Comparison of ENCODE assay signal across 40 cellular contexts in the genomic region with DNA sequence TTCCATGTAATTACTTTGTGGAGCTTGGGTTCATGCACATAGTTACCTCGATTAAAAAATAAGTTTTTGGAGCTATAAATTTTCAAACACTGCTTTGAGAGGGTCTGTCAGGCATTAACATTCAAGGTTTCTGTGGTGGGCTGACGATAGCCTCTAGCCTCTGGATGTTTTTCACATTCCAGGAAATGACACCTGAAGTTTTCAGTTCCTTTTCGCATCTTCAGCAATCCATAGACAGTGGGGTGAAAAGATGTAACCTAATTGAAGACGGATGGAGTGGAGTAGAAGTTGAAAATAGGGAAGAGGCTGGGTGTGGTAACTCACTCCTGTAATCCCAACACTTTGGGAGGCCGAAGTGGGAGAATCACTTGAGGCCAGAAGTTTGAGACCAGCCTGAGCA.
"Had no signal": no experiment of that assay in that cellular context is flagged by ENCODE, and none has a peak within 500 bp of the region (broad histone marks: within the 10 kb centered on the region; RNA-seq: fewer than 3 reads in every experiment).

No MANE protein-coding gene starts in this region.

- H3K9me3 Mint-ChIP-seq: activated naive CD4-positive, alpha-beta T cell treated with anti-CD3 and anti-CD28 coated beads for 36 hours; activated naive CD4-positive, alpha-beta T cell treated with anti-CD3 and anti-CD28 coated beads, Interleukin-2, amount 10 ng/mL, durations not matched to agents 7 days and 5 days; activated naive CD4-positive, alpha-beta T cell treated with anti-CD3 and anti-CD28 coated beads, Interleukin-2, amount 50 U/mL, for 24 hours; activated naive CD4-positive, alpha-beta T cell treated with anti-CD3 and anti-CD28 coated beads, Interleukin-2, amount 50 U/mL, for 72 hours; activated naive CD8-positive, alpha-beta T cell treated with anti-CD3 and anti-CD28 coated beads for 36 hours; activated naive CD8-positive, alpha-beta T cell treated with anti-CD3 and anti-CD28 coated beads, Interleukin-2, amount 10 ng/mL, durations not matched to agents 7 days and 5 days; activated naive CD8-positive, alpha-beta T cell treated with anti-CD3 and anti-CD28 coated beads, Interleukin-2, amount 50 U/mL, for 24 hours; activated T-cell treated with anti-CD3 and anti-CD28 coated beads, Interleukin-2, amount 50 U/mL, for 24 hours; activated T-cell treated with anti-CD3 and anti-CD28 coated beads, Interleukin-2, amount 50 U/mL, for 4 hours; activated T-cell treated with anti-CD3 and anti-CD28 coated beads, Interleukin-2, amount 50 U/mL, for 72 hours; activated T-helper 1 cell treated with anti-CD3 and anti-CD28 coated beads, Interleukin-12 subunit alpha, Interleukin-12 subunit beta, Interleukin-2, Interleukin-4 antibody, amounts not matched to agents 30 ng/mL and 10 ng/mL and 1 ng/mL, durations not matched to agents 14 hours and 24 hours and 36 hours; activated T-helper 17 cell treated with anti-CD3 and anti-CD28 coated beads, Interleukin-2, amount 50 U/mL, for 72 hours; activated T-helper 2 cell treated with anti-CD3 and anti-CD28 coated beads, Interferon-gamma antibody, Interleukin-2, Interleukin-4, amounts not matched to agents 10 μg/mL and 5 μg/mL and 100 μg/mL, durations not matched to agents 14 hours and 24 hours and 36 hours; brain; central memory CD8-positive, alpha-beta T cell had no signal

- H3K4me3 Mint-ChIP-seq: activated naive CD4-positive, alpha-beta T cell treated with anti-CD3 and anti-CD28 coated beads for 36 hours; activated naive CD4-positive, alpha-beta T cell treated with anti-CD3 and anti-CD28 coated beads, Interleukin-2, amount 10 ng/mL, durations not matched to agents 7 days and 5 days; activated naive CD4-positive, alpha-beta T cell treated with anti-CD3 and anti-CD28 coated beads, Interleukin-2, amount 50 U/mL, for 24 hours; activated naive CD8-positive, alpha-beta T cell; activated naive CD8-positive, alpha-beta T cell treated with anti-CD3 and anti-CD28 coated beads for 36 hours; activated naive CD8-positive, alpha-beta T cell treated with anti-CD3 and anti-CD28 coated beads, Interleukin-2, amount 10 ng/mL, durations not matched to agents 7 days and 5 days; activated naive CD8-positive, alpha-beta T cell treated with anti-CD3 and anti-CD28 coated beads, Interleukin-2, amount 50 U/mL, for 24 hours; activated T-cell treated with anti-CD3 and anti-CD28 coated beads, Interleukin-2, amount 50 U/mL, for 24 hours; activated T-cell treated with anti-CD3 and anti-CD28 coated beads, Interleukin-2, amount 50 U/mL, for 4 hours; activated T-cell treated with anti-CD3 and anti-CD28 coated beads, Interleukin-2, amount 50 U/mL, for 72 hours; activated T-helper 1 cell treated with anti-CD3 and anti-CD28 coated beads, Interleukin-12 subunit alpha, Interleukin-12 subunit beta, Interleukin-2, Interleukin-4 antibody, amounts not matched to agents 30 ng/mL and 10 ng/mL and 1 ng/mL, durations not matched to agents 14 hours and 24 hours and 36 hours; activated T-helper 17 cell treated with anti-CD3 and anti-CD28 coated beads, Interleukin-2, amount 50 U/mL, for 72 hours; brain; central memory CD8-positive, alpha-beta T cell had no signal

- H3K36me3 Mint-ChIP-seq: activated naive CD4-positive, alpha-beta T cell treated with anti-CD3 and anti-CD28 coated beads, Interleukin-2, amount 10 ng/mL, durations not matched to agents 7 days and 5 days; activated naive CD4-positive, alpha-beta T cell treated with anti-CD3 and anti-CD28 coated beads, Interleukin-2, amount 50 U/mL, for 24 hours; activated naive CD4-positive, alpha-beta T cell treated with anti-CD3 and anti-CD28 coated beads, Interleukin-2, amount 50 U/mL, for 72 hours; activated naive CD8-positive, alpha-beta T cell; activated naive CD8-positive, alpha-beta T cell treated with anti-CD3 and anti-CD28 coated beads for 36 hours; activated naive CD8-positive, alpha-beta T cell treated with anti-CD3 and anti-CD28 coated beads, Interleukin-2, amount 10 ng/mL, durations not matched to agents 7 days and 5 days; brain had no signal

- H3K27ac ChIP-seq: adrenal gland, ascending aorta, body of pancreas, brain microvascular endothelial cell, breast epithelium, cardiac muscle cell had no signal

- FAIRE-seq: astrocyte, bronchial epithelial cell had no signal

- H3K27me3 ChIP-seq: adrenal gland, ascending aorta, body of pancreas, brain microvascular endothelial cell, breast epithelium, cardiac muscle cell had no signal

- H3K4me1 ChIP-seq: ascending aorta, breast epithelium had no signal

- ATAC-seq: activated naive CD4-positive, alpha-beta T cell treated with anti-CD3 and anti-CD28 coated beads, Interleukin-2, amount 50 U/mL, for 72 hours; activated naive CD8-positive, alpha-beta T cell treated with anti-CD3 and anti-CD28 coated beads, Interleukin-2, amount 50 U/mL, for 24 hours; activated T-cell treated with anti-CD3 and anti-CD28 coated beads, Interleukin-2, amount 50 U/mL, for 4 hours; activated T-cell treated with anti-CD3 and anti-CD28 coated beads, Interleukin-2, amount 50 U/mL, for 72 hours; activated T-helper 17 cell treated with anti-CD3 and anti-CD28 coated beads, Interleukin-2, amount 50 U/mL, for 72 hours; body of pancreas had no signal

- H3K36me3 ChIP-seq: adrenal gland, ascending aorta, brain microvascular endothelial cell, breast epithelium, cardiac muscle cell had no signal

- H3K27me3 Mint-ChIP-seq: activated naive CD4-positive, alpha-beta T cell treated with anti-CD3 and anti-CD28 coated beads, Interleukin-2, amount 10 ng/mL, durations not matched to agents 7 days and 5 days; activated naive CD8-positive, alpha-beta T cell treated with anti-CD3 and anti-CD28 coated beads, Interleukin-2, amount 50 U/mL, for 24 hours; activated T-cell treated with anti-CD3 and anti-CD28 coated beads, Interleukin-2, amount 50 U/mL, for 24 hours; activated T-helper 17 cell treated with anti-CD3 and anti-CD28 coated beads, Interleukin-2, amount 50 U/mL, for 72 hours; central memory CD8-positive, alpha-beta T cell had no signal

- H3K4me1 Mint-ChIP-seq: activated naive CD4-positive, alpha-beta T cell treated with anti-CD3 and anti-CD28 coated beads, Interleukin-2, amount 10 ng/mL, durations not matched to agents 7 days and 5 days; activated naive CD4-positive, alpha-beta T cell treated with anti-CD3 and anti-CD28 coated beads, Interleukin-2, amount 50 U/mL, for 24 hours; activated naive CD8-positive, alpha-beta T cell treated with anti-CD3 and anti-CD28 coated beads for 36 hours; activated naive CD8-positive, alpha-beta T cell treated with anti-CD3 and anti-CD28 coated beads, Interleukin-2, amount 10 ng/mL, durations not matched to agents 7 days and 5 days; activated naive CD8-positive, alpha-beta T cell treated with anti-CD3 and anti-CD28 coated beads, Interleukin-2, amount 50 U/mL, for 24 hours; activated T-helper 17 cell treated with anti-CD3 and anti-CD28 coated beads, Interleukin-2, amount 50 U/mL, for 72 hours had no signal

- H3K27ac Mint-ChIP-seq: activated naive CD4-positive, alpha-beta T cell treated with anti-CD3 and anti-CD28 coated beads for 36 hours; activated naive CD4-positive, alpha-beta T cell treated with anti-CD3 and anti-CD28 coated beads, Interleukin-2, amount 10 ng/mL, durations not matched to agents 7 days and 5 days; activated naive CD4-positive, alpha-beta T cell treated with anti-CD3 and anti-CD28 coated beads, Interleukin-2, amount 50 U/mL, for 24 hours; activated naive CD4-positive, alpha-beta T cell treated with anti-CD3 and anti-CD28 coated beads, Interleukin-2, amount 50 U/mL, for 72 hours; activated naive CD8-positive, alpha-beta T cell; activated naive CD8-positive, alpha-beta T cell treated with anti-CD3 and anti-CD28 coated beads for 36 hours; activated naive CD8-positive, alpha-beta T cell treated with anti-CD3 and anti-CD28 coated beads, Interleukin-2, amount 10 ng/mL, durations not matched to agents 7 days and 5 days; activated naive CD8-positive, alpha-beta T cell treated with anti-CD3 and anti-CD28 coated beads, Interleukin-2, amount 50 U/mL, for 24 hours; activated T-cell treated with anti-CD3 and anti-CD28 coated beads, Interleukin-2, amount 50 U/mL, for 24 hours; activated T-cell treated with anti-CD3 and anti-CD28 coated beads, Interleukin-2, amount 50 U/mL, for 72 hours; activated T-helper 1 cell treated with anti-CD3 and anti-CD28 coated beads, Interleukin-12 subunit alpha, Interleukin-12 subunit beta, Interleukin-2, Interleukin-4 antibody, amounts not matched to agents 30 ng/mL and 10 ng/mL and 1 ng/mL, durations not matched to agents 14 hours and 24 hours and 36 hours; activated T-helper 17 cell treated with anti-CD3 and anti-CD28 coated beads, Interleukin-2, amount 50 U/mL, for 72 hours; activated T-helper 2 cell treated with anti-CD3 and anti-CD28 coated beads, Interferon-gamma antibody, Interleukin-2, Interleukin-4, amounts not matched to agents 10 μg/mL and 5 μg/mL and 100 μg/mL, durations not matched to agents 14 hours and 24 hours and 36 hours; brain had no signal

- H3K4me3 ChIP-seq: adrenal gland, ascending aorta, body of pancreas, breast epithelium, cardiac muscle cell had no signal

- H3K9me3 ChIP-seq: adrenal gland, ascending aorta, body of pancreas, breast epithelium had no signal

- DNase-seq: activated effector memory CD4-positive, alpha-beta T cell treated with anti-CD3 and anti-CD28 coated beads, Interleukin-2, amount 50 U/mL, for 16 hours; activated effector memory CD4-positive, alpha-beta T cell treated with Interleukin-2 at 50 U/mL for 16 hours; activated gamma-delta T cell; activated gamma-delta T cell treated with Interleukin-2 at 50 U/mL for 16 hours; activated naive CD4-positive, alpha-beta T cell; activated naive CD4-positive, alpha-beta T cell treated with anti-CD3 and anti-CD28 coated beads for 36 hours; activated naive CD4-positive, alpha-beta T cell treated with anti-CD3 and anti-CD28 coated beads, Interleukin-2, amount 10 ng/mL, durations not matched to agents 7 days and 5 days; activated naive CD4-positive, alpha-beta T cell treated with anti-CD3 and anti-CD28 coated beads, Interleukin-2, amount 50 U/mL, for 16 hours; activated naive CD4-positive, alpha-beta T cell treated with Interleukin-2 at 50 U/mL for 16 hours; activated naive CD8-positive, alpha-beta T cell treated with anti-CD3 and anti-CD28 coated beads for 36 hours; activated naive CD8-positive, alpha-beta T cell treated with anti-CD3 and anti-CD28 coated beads, Interleukin-2, amount 10 ng/mL, durations not matched to agents 7 days and 5 days; activated naive CD8-positive, alpha-beta T cell treated with anti-CD3 and anti-CD28 coated beads, Interleukin-2, amount 50 U/mL, for 24 hours; activated T-cell treated with anti-CD3 and anti-CD28 coated beads, Interleukin-2, amount 50 U/mL, for 1 hour; activated T-cell treated with anti-CD3 and anti-CD28 coated beads, Interleukin-2, amount 50 U/mL, for 24 hours; activated T-cell treated with anti-CD3 and anti-CD28 coated beads, Interleukin-2, amount 50 U/mL, for 4 hours; activated T-cell treated with anti-CD3 and anti-CD28 coated beads, Interleukin-2, amount 50 U/mL, for 48 hours; activated T-cell treated with anti-CD3 and anti-CD28 coated beads, Interleukin-2, amount 50 U/mL, for 72 hours; adrenal gland; amniotic stem cell; amygdala; anterior cingulate cortex; aorta; body of pancreas; brain microvascular endothelial cell; caudate nucleus; central memory CD4-positive, alpha-beta T cell; cerebellar nuclear complex had no signal
